Comparison of ENCODE assay signal across 10 cellular contexts in the genomic region with DNA sequence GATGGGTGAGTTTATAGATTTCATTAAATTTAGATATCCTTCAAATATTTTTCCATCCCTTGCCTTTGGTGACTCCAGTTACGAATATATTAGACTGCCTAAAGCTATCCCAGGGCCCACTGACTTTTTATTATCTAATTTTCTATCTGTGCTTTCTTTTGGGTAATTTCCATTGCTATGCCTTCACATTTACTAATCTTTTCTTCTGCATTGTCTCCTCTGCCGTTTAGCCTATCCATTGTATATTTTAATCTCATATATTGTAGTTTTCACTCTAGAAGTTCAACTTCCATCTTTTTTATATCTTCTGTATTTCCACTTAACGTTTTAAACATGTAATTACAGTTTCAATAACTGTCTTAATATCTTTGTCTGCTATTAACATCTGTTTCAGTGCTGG.
"Had no signal": no experiment of that assay in that cellular context is flagged by ENCODE, and none has a peak within 500 bp of the region (broad histone marks: within the 10 kb centered on the region; RNA-seq: fewer than 3 reads in every experiment).

No MANE protein-coding gene starts in this region.

- H3K9ac ChIP-seq: GM23248 had no signal

- H3K9me3 ChIP-seq: HAP-1 had no signal

- FAIRE-seq: H1 had no signal

- H3K27ac ChIP-seq: GM23248 had no signal

- DNase-seq: GM23248, GOT3, H7, H9, HCEC 1CT, HFFc6 had no signal

- H3K4me2 ChIP-seq: GM23338 had no signal

- ATAC-seq: GM23338, HCT116 had no signal

- H3K36me3 ChIP-seq: HAP-1 had no signal

- H3K4me3 ChIP-seq: GM23248, GM23338, HAP-1 had no signal

- H2AFZ ChIP-seq: GM23248, GM23338 had no signal
